In the genomic region with DNA sequence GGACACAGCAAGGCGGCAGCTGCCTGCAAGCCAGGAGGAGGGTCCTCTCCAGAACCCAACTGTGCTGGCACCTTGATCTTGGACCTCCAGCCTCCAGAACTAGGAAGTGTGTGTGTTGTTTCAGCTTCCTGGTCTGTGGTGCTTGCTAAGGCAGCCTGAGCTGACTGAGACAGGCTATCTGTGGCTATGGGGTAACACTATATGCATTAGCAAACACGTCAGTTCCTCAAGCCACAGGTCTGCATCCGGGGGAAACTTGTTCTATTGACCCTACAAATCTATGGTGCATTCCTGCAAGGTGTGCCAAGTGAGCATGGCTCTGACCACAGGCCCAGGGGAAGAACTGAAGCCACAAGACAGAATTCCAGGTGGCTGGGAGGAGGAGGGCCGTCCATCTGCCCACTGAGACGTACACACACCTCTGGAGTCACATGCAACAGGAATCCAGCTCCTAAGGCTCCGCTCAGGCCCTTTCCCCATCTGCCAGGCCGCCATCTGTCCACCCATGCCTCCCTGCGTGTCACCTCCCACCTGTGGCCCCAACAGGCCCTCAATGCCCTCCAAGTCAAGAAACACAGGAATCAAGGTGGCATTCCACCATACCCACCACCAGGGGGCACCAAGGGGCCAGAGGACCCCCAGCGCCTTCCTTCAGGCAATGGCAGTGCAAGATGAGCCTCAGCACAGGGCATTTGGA, we compare ENCODE assay signal across 1 cellular context.
TF ChIP-seq lines count a peak whose summit lies in the region.

No MANE protein-coding gene starts in this region.

TF ChIP-seq in K562, 482 proteins besides CTCF, POLR2A, EP300 and RAD21 (continued from another document):
- TF ChIP-seq, protein P1, sequence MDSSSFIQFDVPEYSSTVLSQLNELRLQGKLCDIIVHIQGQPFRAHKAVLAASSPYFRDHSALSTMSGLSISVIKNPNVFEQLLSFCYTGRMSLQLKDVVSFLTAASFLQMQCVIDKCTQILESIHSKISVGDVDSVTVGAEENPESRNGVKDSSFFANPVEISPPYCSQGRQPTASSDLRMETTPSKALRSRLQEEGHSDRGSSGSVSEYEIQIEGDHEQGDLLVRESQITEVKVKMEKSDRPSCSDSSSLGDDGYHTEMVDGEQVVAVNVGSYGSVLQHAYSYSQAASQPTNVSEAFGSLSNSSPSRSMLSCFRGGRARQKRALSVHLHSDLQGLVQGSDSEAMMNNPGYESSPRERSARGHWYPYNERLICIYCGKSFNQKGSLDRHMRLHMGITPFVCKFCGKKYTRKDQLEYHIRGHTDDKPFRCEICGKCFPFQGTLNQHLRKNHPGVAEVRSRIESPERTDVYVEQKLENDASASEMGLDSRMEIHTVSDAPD (CRISPR knock-in tag; IDR thresholded peaks at IDR 0.05): no peak
- TF ChIP-seq SLC30A9 (CRISPR knock-in tag; IDR thresholded peaks at IDR 0.05) (no peak), ZNF212 (CRISPR knock-in tag; IDR thresholded peaks at IDR 0.05) (no peak), JUN (IDR thresholded peaks at IDR 0.05; ENCODE audit: borderline replicate concordance, low read depth, low read length) (no peak), JUN (CRISPR knock-in tag; IDR thresholded peaks at IDR 0.05; ENCODE audit: borderline replicate concordance) (no peak), SMC3 (conservative IDR thresholded peaks at IDR 0.05; ENCODE audit: insufficient read depth, low read depth, low read length) (peak; percentile 87), NUFIP1 (IDR thresholded peaks at IDR 0.05; ENCODE audit: partially characterized antibody) (no peak), GATAD2B (IDR thresholded peaks at IDR 0.05; ENCODE audit: borderline replicate concordance) (no peak), CEBPG (CRISPR knock-in tag; IDR thresholded peaks at IDR 0.05) (0 out of 2 replicates have a peak, but pooled peaks have one; percentile 8), CEBPG (tag; conservative IDR thresholded peaks at IDR 0.05 in 1 of 2, IDR thresholded peaks at IDR 0.05 in 1 of 2) (no peak), TCF7 (IDR thresholded peaks at IDR 0.05; ENCODE audit: borderline replicate concordance) (no peak), ZNF311 (CRISPR knock-in tag; IDR thresholded peaks at IDR 0.05) (no peak), ZNF584 (CRISPR knock-in tag; IDR thresholded peaks at IDR 0.05; ENCODE audit: low read depth) (no peak)
- TF ChIP-seq, protein P2, sequence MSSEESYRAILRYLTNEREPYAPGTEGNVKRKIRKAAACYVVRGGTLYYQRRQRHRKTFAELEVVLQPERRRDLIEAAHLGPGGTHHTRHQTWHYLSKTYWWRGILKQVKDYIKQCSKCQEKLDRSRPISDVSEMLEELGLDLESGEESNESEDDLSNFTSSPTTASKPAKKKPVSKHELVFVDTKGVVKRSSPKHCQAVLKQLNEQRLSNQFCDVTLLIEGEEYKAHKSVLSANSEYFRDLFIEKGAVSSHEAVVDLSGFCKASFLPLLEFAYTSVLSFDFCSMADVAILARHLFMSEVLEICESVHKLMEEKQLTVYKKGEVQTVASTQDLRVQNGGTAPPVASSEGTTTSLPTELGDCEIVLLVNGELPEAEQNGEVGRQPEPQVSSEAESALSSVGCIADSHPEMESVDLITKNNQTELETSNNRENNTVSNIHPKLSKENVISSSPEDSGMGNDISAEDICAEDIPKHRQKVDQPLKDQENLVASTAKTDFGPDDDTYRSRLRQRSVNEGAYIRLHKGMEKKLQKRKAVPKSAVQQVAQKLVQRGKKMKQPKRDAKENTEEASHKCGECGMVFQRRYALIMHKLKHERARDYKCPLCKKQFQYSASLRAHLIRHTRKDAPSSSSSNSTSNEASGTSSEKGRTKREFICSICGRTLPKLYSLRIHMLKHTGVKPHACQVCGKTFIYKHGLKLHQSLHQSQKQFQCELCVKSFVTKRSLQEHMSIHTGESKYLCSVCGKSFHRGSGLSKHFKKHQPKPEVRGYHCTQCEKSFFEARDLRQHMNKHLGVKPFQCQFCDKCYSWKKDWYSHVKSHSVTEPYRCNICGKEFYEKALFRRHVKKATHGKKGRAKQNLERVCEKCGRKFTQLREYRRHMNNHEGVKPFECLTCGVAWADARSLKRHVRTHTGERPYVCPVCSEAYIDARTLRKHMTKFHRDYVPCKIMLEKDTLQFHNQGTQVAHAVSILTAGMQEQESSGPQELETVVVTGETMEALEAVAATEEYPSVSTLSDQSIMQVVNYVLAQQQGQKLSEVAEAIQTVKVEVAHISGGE (CRISPR knock-in tag; IDR thresholded peaks at IDR 0.05): no peak
- TF ChIP-seq, protein P3, sequence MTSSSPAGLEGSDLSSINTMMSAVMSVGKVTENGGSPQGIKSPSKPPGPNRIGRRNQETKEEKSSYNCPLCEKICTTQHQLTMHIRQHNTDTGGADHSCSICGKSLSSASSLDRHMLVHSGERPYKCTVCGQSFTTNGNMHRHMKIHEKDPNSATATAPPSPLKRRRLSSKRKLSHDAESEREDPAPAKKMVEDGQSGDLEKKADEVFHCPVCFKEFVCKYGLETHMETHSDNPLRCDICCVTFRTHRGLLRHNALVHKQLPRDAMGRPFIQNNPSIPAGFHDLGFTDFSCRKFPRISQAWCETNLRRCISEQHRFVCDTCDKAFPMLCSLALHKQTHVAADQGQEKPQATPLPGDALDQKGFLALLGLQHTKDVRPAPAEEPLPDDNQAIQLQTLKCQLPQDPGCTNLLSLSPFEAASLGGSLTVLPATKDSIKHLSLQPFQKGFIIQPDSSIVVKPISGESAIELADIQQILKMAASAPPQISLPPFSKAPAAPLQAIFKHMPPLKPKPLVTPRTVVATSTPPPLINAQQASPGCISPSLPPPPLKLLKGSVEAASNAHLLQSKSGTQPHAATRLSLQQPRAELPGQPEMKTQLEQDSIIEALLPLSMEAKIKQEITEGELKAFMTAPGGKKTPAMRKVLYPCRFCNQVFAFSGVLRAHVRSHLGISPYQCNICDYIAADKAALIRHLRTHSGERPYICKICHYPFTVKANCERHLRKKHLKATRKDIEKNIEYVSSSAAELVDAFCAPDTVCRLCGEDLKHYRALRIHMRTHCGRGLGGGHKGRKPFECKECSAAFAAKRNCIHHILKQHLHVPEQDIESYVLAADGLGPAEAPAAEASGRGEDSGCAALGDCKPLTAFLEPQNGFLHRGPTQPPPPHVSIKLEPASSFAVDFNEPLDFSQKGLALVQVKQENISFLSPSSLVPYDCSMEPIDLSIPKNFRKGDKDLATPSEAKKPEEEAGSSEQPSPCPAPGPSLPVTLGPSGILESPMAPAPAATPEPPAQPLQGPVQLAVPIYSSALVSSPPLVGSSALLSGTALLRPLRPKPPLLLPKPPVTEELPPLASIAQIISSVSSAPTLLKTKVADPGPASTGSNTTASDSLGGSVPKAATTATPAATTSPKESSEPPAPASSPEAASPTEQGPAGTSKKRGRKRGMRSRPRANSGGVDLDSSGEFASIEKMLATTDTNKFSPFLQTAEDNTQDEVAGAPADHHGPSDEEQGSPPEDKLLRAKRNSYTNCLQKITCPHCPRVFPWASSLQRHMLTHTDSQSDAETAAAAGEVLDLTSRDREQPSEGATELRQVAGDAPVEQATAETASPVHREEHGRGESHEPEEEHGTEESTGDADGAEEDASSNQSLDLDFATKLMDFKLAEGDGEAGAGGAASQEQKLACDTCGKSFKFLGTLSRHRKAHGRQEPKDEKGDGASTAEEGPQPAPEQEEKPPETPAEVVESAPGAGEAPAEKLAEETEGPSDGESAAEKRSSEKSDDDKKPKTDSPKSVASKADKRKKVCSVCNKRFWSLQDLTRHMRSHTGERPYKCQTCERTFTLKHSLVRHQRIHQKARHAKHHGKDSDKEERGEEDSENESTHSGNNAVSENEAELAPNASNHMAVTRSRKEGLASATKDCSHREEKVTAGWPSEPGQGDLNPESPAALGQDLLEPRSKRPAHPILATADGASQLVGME (CRISPR knock-in tag; IDR thresholded peaks at IDR 0.05): no peak
- TF ChIP-seq, protein P4, sequence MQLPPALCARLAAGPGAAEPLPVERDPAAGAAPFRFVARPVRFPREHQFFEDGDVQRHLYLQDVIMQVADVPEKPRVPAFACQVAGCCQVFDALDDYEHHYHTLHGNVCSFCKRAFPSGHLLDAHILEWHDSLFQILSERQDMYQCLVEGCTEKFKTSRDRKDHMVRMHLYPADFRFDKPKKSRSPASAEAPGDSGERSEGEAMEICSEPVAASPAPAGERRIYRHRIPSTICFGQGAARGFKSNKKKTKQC (CRISPR knock-in tag; IDR thresholded peaks at IDR 0.05): no peak
- TF ChIP-seq, protein P5, sequence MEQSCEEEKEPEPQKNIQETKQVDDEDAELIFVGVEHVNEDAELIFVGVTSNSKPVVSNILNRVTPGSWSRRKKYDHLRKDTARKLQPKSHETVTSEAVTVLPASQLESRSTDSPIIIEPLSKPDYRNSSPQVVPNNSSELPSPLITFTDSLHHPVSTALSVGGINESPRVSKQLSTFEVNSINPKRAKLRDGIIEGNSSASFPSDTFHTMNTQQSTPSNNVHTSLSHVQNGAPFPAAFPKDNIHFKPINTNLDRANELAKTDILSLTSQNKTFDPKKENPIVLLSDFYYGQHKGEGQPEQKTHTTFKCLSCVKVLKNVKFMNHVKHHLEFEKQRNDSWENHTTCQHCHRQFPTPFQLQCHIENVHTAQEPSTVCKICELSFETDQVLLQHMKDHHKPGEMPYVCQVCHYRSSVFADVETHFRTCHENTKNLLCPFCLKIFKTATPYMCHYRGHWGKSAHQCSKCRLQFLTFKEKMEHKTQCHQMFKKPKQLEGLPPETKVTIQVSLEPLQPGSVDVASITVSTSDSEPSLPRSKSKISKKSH (CRISPR knock-in tag; IDR thresholded peaks at IDR 0.05): no peak
